ENCODE assay signal across 9 cellular contexts in the genomic region with DNA sequence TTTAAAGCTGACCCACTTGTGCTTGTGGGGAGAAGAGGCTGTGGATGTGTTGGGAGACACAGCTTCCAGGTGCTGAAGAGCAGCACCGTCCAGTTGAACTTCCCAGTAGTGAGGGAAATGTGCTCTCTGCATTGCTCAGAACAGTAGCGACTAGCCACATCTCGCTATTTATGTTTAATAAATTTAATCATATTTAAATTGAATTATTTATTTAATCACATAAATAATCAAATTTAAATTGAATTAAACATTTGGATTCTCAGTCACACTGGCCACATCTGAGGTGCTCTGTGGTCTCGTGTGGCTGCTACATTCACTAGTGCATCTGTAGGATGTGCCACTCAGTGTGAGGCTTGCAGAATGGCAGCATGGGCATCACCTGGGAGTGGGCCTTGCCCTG.
"Had no signal": no experiment of that assay in that cellular context is flagged by ENCODE, and none has a peak within 500 bp of the region (broad histone marks: within the 10 kb centered on the region; RNA-seq: fewer than 3 reads in every experiment).

No MANE protein-coding gene starts in this region.

- H3K4me3 Mint-ChIP-seq: GM23338, H9, HFFc6 had no signal

- H3K27ac Mint-ChIP-seq: GM23338, HFFc6 had no signal

- ATAC-seq: GM23338, HCT116 had no signal

- H3K4me3 ChIP-seq: GM23248, GM23338, HAP-1 had no signal

- DNase-seq: GM23248, GOT3, H7, H9, HCEC 1CT, HFFc6 had no signal

- H3K27ac ChIP-seq: GM23248 had no signal

- H3K4me1 ChIP-seq: HAP-1 had no signal

- H3K4me1 Mint-ChIP-seq: GM23338, H9 had no signal
